ENCODE assay signal across 8 cellular contexts in the genomic region with DNA sequence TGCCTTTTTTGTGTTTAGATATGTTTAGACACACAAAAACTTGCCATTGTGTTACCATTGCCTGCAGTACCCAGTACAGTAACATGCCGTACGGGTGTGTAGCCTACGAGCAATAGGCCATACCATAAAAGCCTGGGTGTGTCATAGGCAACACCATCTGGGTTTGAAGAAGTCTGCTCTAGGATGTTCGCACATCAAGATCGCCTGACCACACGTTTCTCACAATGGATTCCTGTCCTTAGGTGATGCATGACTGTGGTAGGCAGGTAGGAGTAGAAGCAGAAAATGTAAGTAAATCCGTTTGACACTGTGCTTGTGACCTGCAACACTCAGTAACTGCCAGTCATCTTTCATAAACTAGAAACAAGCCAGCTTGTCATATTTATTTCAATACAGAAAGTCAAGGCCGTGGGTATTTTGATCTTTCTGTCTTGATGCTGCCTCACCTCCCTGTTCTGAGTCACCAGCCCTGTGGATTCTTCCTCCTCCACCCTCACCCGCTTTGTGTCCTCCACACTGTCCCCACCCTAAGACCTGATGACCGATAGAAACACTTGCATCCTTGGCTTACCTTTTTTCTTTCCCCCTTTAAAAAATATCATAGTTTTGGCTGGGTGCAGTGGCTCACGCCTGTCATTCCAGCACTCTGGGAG. TPM values are rescaled to one million over a fixed set of nuclear protein-coding genes. Genes with fewer than 3 reads are reported as not detected.
DNase-seq lines count a peak whose midpoint lies in the region; ATAC-seq lines count a peak whose summit lies in the region.
"Not testable (repeated sequence)": the region's sequence is repeated elsewhere in the genome, so short reads cannot be mapped to it uniquely, and the experiment has no call there.

No MANE protein-coding gene starts in this region.

- WGBS in trophoblast cell (ENCODE audit: extremely low coverage, insufficient coverage, insufficient read length), result no CpG with 5 or more reads among the region's 11 CpGs

- H3K27me3 Mint-ChIP-seq in T-cell; activated T-cell treated with anti-CD3 and anti-CD28 coated beads, Interleukin-2, amount 50 U/mL, for 4 hours (ENCODE audit: low read depth): not testable (repeated sequence)

- H4K8ac ChIP-seq in trophoblast cell (ENCODE audit: low read depth, low read length), result not testable (repeated sequence)

- H3K27ac Mint-ChIP-seq in T-cell, result peak overlapping the region; percentile 50 to 52

- not testable (repeated sequence) for H3K4me3 ChIP-seq in duodenal mucosa (ENCODE audit: low read depth in 1 of 2, low read length in 2 of 2); trophoblast cell (ENCODE audit: low read depth, low read length)

- not testable (repeated sequence) for H3K9me3 Mint-ChIP-seq in T-cell; activated T-cell treated with anti-CD3 and anti-CD28 coated beads, Interleukin-2, amount 50 U/mL, for 4 hours

- not testable (repeated sequence) for H3K4me3 Mint-ChIP-seq in T-cell; activated T-cell treated with anti-CD3 and anti-CD28 coated beads, Interleukin-2, amount 50 U/mL, for 4 hours

- POLR2A ChIA-PET in T-cell (lab: Charles Lee), result not testable (repeated sequence)

- not testable (repeated sequence) for H3K9ac ChIP-seq in duodenal mucosa (ENCODE audit: low read depth in 1 of 2, low read length in 2 of 2); trophoblast cell (ENCODE audit: low read length)

- not testable (repeated sequence) for H2BK5ac ChIP-seq in trophoblast cell (ENCODE audit: low read depth, low read length, poor library complexity)

- DNase-seq in T-cell (peak in 13 of 34 experiments; percentile 3 to 46 (median 15)), trophoblast cell (peak; percentile 87)
- DNase-seq in activated T-cell treated with anti-CD3 and anti-CD28 coated beads, Interleukin-2, amount 50 U/mL, for 4 hours, result not testable (repeated sequence)
- DNase-seq in stimulated activated naive CD4-positive, alpha-beta T cell treated with Interleukin-2 at 50 U/mL for 16 hours (lab: John Stamatoyannopoulos, UW), result peak; percentile 70

- not testable (repeated sequence) for H3K27me3 ChIP-seq in duodenal mucosa (ENCODE audit: control insufficient read depth in 1 of 2, insufficient read depth in 2 of 2, low read length in 2 of 2); trophoblast cell (ENCODE audit: insufficient read depth, low read length)

- ATAC-seq in GM18498 (IDR thresholded peaks at IDR 0.05; ENCODE audit: unreplicated experiment) (peak; percentile 68), GM21529 (IDR thresholded peaks at IDR 0.05; ENCODE audit: unreplicated experiment) (peak; percentile 44), HG03280 (IDR thresholded peaks at IDR 0.05; ENCODE audit: unreplicated experiment) (peak; percentile 58), T-cell (replicated peaks in 1 of 4) (peak; percentile 49 to 76 (median 62))
- peak; percentile 89 to 92 for ATAC-seq in activated T-cell treated with anti-CD3 and anti-CD28 coated beads, Interleukin-2, amount 50 U/mL, for 4 hours

- not testable (repeated sequence) for H3K4me2 ChIP-seq in trophoblast cell (ENCODE audit: low read length)

- H3K9me3 ChIP-seq in duodenal mucosa (ENCODE audit: control insufficient read depth in 1 of 2, low read length in 2 of 2); trophoblast cell (ENCODE audit: insufficient read depth, low read depth, low read length): not testable (repeated sequence)

- not testable (repeated sequence) for H2BK120ac ChIP-seq in trophoblast cell (ENCODE audit: insufficient read depth, low read length, poor library complexity)

- H3K79me1 ChIP-seq in trophoblast cell (ENCODE audit: low read length), result not testable (repeated sequence)

- not testable (repeated sequence) for H2AFZ ChIP-seq in trophoblast cell (ENCODE audit: insufficient read depth, low read length, poor library complexity)

- not testable (repeated sequence) for H2BK12ac ChIP-seq in trophoblast cell (ENCODE audit: low read length)

- H4K91ac ChIP-seq in trophoblast cell (ENCODE audit: low read depth, low read length), result not testable (repeated sequence)

- not testable (repeated sequence) for H3K4ac ChIP-seq in trophoblast cell (ENCODE audit: low read depth, low read length)

- H3K36me3 ChIP-seq in duodenal mucosa (ENCODE audit: control insufficient read depth in 1 of 2, insufficient read depth in 2 of 2, low read length in 2 of 2); trophoblast cell (ENCODE audit: control insufficient read depth in 1 of 2, insufficient read depth in 2 of 2, low read length in 2 of 2): not testable (repeated sequence)

- H3K79me2 ChIP-seq in trophoblast cell (ENCODE audit: control insufficient read depth, insufficient read depth, low read length, poor library complexity), result not testable (repeated sequence)

- H3K27ac ChIP-seq in duodenal mucosa (ENCODE audit: low read depth, low read length), result peak overlapping the region; percentile 32
- not testable (repeated sequence) for H3K27ac ChIP-seq in trophoblast cell (ENCODE audit: low read depth, low read length)

- CTCF ChIA-PET in T-cell (lab: Charles Lee), result interaction anchor here in 1 of 2 donors (0.6 kb wide), 2 partner anchors 83 to 92 kb away, joined by 3 to 4 read pairs; no protein-coding TSS in a partner anchor

- H3K18ac ChIP-seq in trophoblast cell (ENCODE audit: low read length), result not testable (repeated sequence)

- peaks cover 11 to 12% of the 10 kb centered on the region in 2 donors for H3K4me1 ChIP-seq in duodenal mucosa (ENCODE audit: control insufficient read depth in 1 of 2, insufficient read depth in 2 of 2, low read length in 2 of 2)
- not testable (repeated sequence) for H3K4me1 ChIP-seq in trophoblast cell (ENCODE audit: control insufficient read depth in 1 of 2, insufficient read depth in 2 of 2, low read length in 2 of 2)

- H3K23ac ChIP-seq in trophoblast cell (ENCODE audit: low read length), result not testable (repeated sequence)

- H2AK5ac ChIP-seq in trophoblast cell (ENCODE audit: low read length), result not testable (repeated sequence)

- H3K14ac ChIP-seq in trophoblast cell (ENCODE audit: low read length), result not testable (repeated sequence)

- peaks cover 17 to 32% (median 21%) of the 10 kb centered on the region in 3 donors for H3K4me1 Mint-ChIP-seq in T-cell
- peaks cover 47% of the 10 kb centered on the region for H3K4me1 Mint-ChIP-seq in activated T-cell treated with anti-CD3 and anti-CD28 coated beads, Interleukin-2, amount 50 U/mL, for 4 hours (ENCODE audit: low read depth)

- not testable (repeated sequence) for H4K12ac ChIP-seq in trophoblast cell (ENCODE audit: low read depth, low read length)

- H3K36me3 Mint-ChIP-seq in T-cell; activated T-cell treated with anti-CD3 and anti-CD28 coated beads, Interleukin-2, amount 50 U/mL, for 4 hours (ENCODE audit: insufficient read depth): not testable (repeated sequence)

RNA-seq across cellular contexts. Expression of gene SLC9A8, which starts 7.3 kb away (rescaled TPM):
- 10 to 100 TPM; 22.2 to 34.2 (median 25.6) TPM for total RNA-seq in T-cell
- total RNA-seq in activated T-cell treated with anti-CD3 and anti-CD28 coated beads, Interleukin-2, amount 50 U/mL, for 4 hours, result 10 to 100 TPM; 11.9 to 16.4 (median 13.2) TPM
- 3.5 TPM in 2 replicates for polyA plus RNA-seq in trophoblast cell (2013)
